8 cellular contexts compared by ENCODE assay signal in genomic region chr17:39671651-39672521, GRCh38. TPM values are rescaled to one million over a fixed set of nuclear protein-coding genes. Genes with fewer than 3 reads are reported as not detected.
A peak's percentile ranks its signal among the peaks of the same experiment; 100 is the strongest.
DNase-seq lines count a peak whose midpoint lies in the region; ATAC-seq and TF ChIP-seq lines count a peak whose summit lies in the region.

No MANE protein-coding gene starts in this region.

- H3K9me3 Mint-ChIP-seq in mesothelial cell of epicardium: no peaks in the 10 kb centered on the region
- no peaks in the 10 kb centered on the region for H3K9me3 Mint-ChIP-seq in activated T-cell treated with anti-CD3 and anti-CD28 coated beads, Interleukin-2, amount 50 U/mL, for 24 hours

- H3K27me3 ChIP-seq in Karpas-422 (ENCODE audit: low read length) (no peaks in the 10 kb centered on the region), kidney epithelial cell (ENCODE audit: control insufficient read depth, insufficient read depth, low read length) (peaks cover 41% of the 10 kb centered on the region)

- no peaks in the 10 kb centered on the region for H3K79me2 ChIP-seq in Karpas-422 (ENCODE audit: low read length)

- no peak for ATAC-seq in HG03159 (IDR thresholded peaks at IDR 0.05; ENCODE audit: unreplicated experiment)

- 0 out of 2 replicates have a peak overlapping the region, but pooled peaks have one; percentile 48 for H2AFZ ChIP-seq in Karpas-422 (ENCODE audit: low read length)

- no peaks in the 10 kb centered on the region; the same call in 1 of the 2 replicates for H4K20me1 ChIP-seq in Karpas-422 (ENCODE audit: insufficient read depth, low read depth, low read length)

- no peak overlapping the region for H3K4me3 Mint-ChIP-seq in mesothelial cell of epicardium
- no peak overlapping the region for H3K4me3 Mint-ChIP-seq in activated T-cell treated with anti-CD3 and anti-CD28 coated beads, Interleukin-2, amount 50 U/mL, for 24 hours

- peaks cover 59% of the 10 kb centered on the region for H3K4me1 ChIP-seq in Karpas-422 (ENCODE audit: low read length)

- no peak overlapping the region for H3K27ac ChIP-seq in Karpas-422 (ENCODE audit: low read length)

- peak; percentile 79 for TF ChIP-seq CTCF in kidney epithelial cell (IDR thresholded peaks at IDR 0.05; ENCODE audit: insufficient read depth, low read length, poor library complexity, severe bottlenecking)
- no peak for TF ChIP-seq CTCF in mesothelial cell of epicardium (IDR thresholded peaks at IDR 0.05; ENCODE audit: unreplicated experiment)

- H3K9me2 ChIP-seq in Karpas-422 (replicated peaks; ENCODE audit: insufficient read depth, low read length): no peaks in the 10 kb centered on the region

- H3K27me3 Mint-ChIP-seq in mesothelial cell of epicardium (ENCODE audit: low read depth): peaks cover 41% of the 10 kb centered on the region
- H3K27me3 Mint-ChIP-seq in activated T-cell treated with anti-CD3 and anti-CD28 coated beads, Interleukin-2, amount 50 U/mL, for 24 hours: peaks cover 30% of the 10 kb centered on the region

- DNase-seq in COLO668 (lab: John Stamatoyannopoulos, UW; ENCODE audit: unreplicated experiment): peak; percentile 4
- peak; percentile 70 for DNase-seq in Karpas-422
- peak; percentile 64 for DNase-seq in astrocyte of the hippocampus (ENCODE audit: low read depth, low spot score)
- no peak for DNase-seq in kidney epithelial cell (ENCODE audit: low read depth)
- DNase-seq in SIG-M5 treated with dmso at 0.1 percent for 504 hours (lab: John Stamatoyannopoulos, UW; ENCODE audit: unreplicated experiment): no peak
- DNase-seq in mesothelial cell of epicardium (ENCODE audit: low spot score in 2 of 2, unreplicated experiment in 2 of 2): no peak
- no peak for DNase-seq in activated T-cell treated with anti-CD3 and anti-CD28 coated beads, Interleukin-2, amount 50 U/mL, for 24 hours

- no peaks in the 10 kb centered on the region for H3K36me3 ChIP-seq in Karpas-422 (ENCODE audit: insufficient read depth, low read length)
- H3K36me3 ChIP-seq in kidney epithelial cell (ENCODE audit: control insufficient read depth, insufficient read depth, low read length): no peaks in the 10 kb centered on the region

- H3K9ac ChIP-seq in Karpas-422 (ENCODE audit: low read length): peak overlapping the region; percentile 54

- H3K36me3 Mint-ChIP-seq in mesothelial cell of epicardium: no peaks in the 10 kb centered on the region
- H3K36me3 Mint-ChIP-seq in activated T-cell treated with anti-CD3 and anti-CD28 coated beads, Interleukin-2, amount 50 U/mL, for 24 hours (ENCODE audit: low read depth): no peaks in the 10 kb centered on the region

- H3K4me1 Mint-ChIP-seq in mesothelial cell of epicardium: peaks cover 22% of the 10 kb centered on the region
- H3K4me1 Mint-ChIP-seq in activated T-cell treated with anti-CD3 and anti-CD28 coated beads, Interleukin-2, amount 50 U/mL, for 24 hours (ENCODE audit: low read depth): peaks cover 27% of the 10 kb centered on the region

- peak overlapping the region; percentile 9 for H3K4me2 ChIP-seq in Karpas-422 (ENCODE audit: low read depth, low read length, poor library complexity, severe bottlenecking)

- H3K27ac Mint-ChIP-seq in mesothelial cell of epicardium: no peak overlapping the region
- no peak overlapping the region for H3K27ac Mint-ChIP-seq in activated T-cell treated with anti-CD3 and anti-CD28 coated beads, Interleukin-2, amount 50 U/mL, for 24 hours

- H3K9me3 ChIP-seq in Karpas-422 (ENCODE audit: low read length): no peaks in the 10 kb centered on the region

- no peak overlapping the region for H3K4me3 ChIP-seq in Karpas-422 (ENCODE audit: low read length)
- no peak overlapping the region for H3K4me3 ChIP-seq in kidney epithelial cell (ENCODE audit: low read depth, low read length)

RNA-seq across cellular contexts. Expression of gene PNMT, which starts 3.6 kb away (rescaled TPM):
- 6.8 TPM in 1 of 2 replicates, not detected in the other for total RNA-seq in Karpas-422 (2014; rRNA removed; shearing (Covaris generic); ENCODE audit: low replicate concordance)
- total RNA-seq in kidney epithelial cell (2.7 TPM in 1 of 2 replicates, not detected in the other), mesothelial cell of epicardium (1.7 to 2.1 TPM (median 1.7 TPM) in 3 replicates)

RNA-seq across cellular contexts. Expression of gene TCAP, which starts 6.7 kb away (rescaled TPM):
- total RNA-seq in Karpas-422 (2014; rRNA removed; shearing (Covaris generic); ENCODE audit: low replicate concordance): 1.5 and 1.9 TPM in 2 replicates
- total RNA-seq in kidney epithelial cell (0.55 and 0.84 TPM in 2 replicates), mesothelial cell of epicardium (1.6 to 3.0 TPM (median 2.3 TPM) in 3 replicates)

RNA-seq across cellular contexts. Expression of gene PGAP3, which starts 16.0 kb away (rescaled TPM):
- 10.6 and 20.2 TPM in 2 replicates for total RNA-seq in Karpas-422 (2014; rRNA removed; shearing (Covaris generic); ENCODE audit: low replicate concordance)
- total RNA-seq in kidney epithelial cell: 12.5 and 12.8 TPM in 2 replicates
- 36.8 to 39.1 TPM (median 37.1 TPM) in 3 replicates for total RNA-seq in mesothelial cell of epicardium

RNA-seq across cellular contexts. Expression of gene ERBB2, which starts 28.0 kb away (rescaled TPM):
- 7.3 and 10.9 TPM in 2 replicates for total RNA-seq in Karpas-422 (2014; rRNA removed; shearing (Covaris generic); ENCODE audit: low replicate concordance)
- total RNA-seq in kidney epithelial cell: 44.1 and 47.2 TPM in 2 replicates
- 141 to 146 TPM (median 142 TPM) in 3 replicates for total RNA-seq in mesothelial cell of epicardium

RNA-seq across cellular contexts. Expression of gene STARD3, which starts 34.9 kb away (rescaled TPM):
- total RNA-seq in Karpas-422 (2014; rRNA removed; shearing (Covaris generic); ENCODE audit: low replicate concordance): 42.9 and 43.5 TPM in 2 replicates
- total RNA-seq in kidney epithelial cell (52.6 and 82.4 TPM in 2 replicates), mesothelial cell of epicardium (55.6 to 56.6 TPM (median 56.2 TPM) in 3 replicates)

Comparison
In these comparisons a context has a peak if more than half of its experiments do, and no peak if none do; other contexts are left out.
1. DNase-seq: peak in COLO668 (single experiment), Karpas-422 (single experiment) and astrocyte of the hippocampus (single experiment); none in kidney epithelial cell (single experiment), SIG-M5 treated with dmso at 0.1 percent for 504 hours (single experiment), mesothelial cell of epicardium (0 of 2) and activated T-cell treated with anti-CD3 and anti-CD28 coated beads, Interleukin-2, amount 50 U/mL, for 24 hours (single experiment).